8 cellular contexts compared by ENCODE assay signal in the genomic region with DNA sequence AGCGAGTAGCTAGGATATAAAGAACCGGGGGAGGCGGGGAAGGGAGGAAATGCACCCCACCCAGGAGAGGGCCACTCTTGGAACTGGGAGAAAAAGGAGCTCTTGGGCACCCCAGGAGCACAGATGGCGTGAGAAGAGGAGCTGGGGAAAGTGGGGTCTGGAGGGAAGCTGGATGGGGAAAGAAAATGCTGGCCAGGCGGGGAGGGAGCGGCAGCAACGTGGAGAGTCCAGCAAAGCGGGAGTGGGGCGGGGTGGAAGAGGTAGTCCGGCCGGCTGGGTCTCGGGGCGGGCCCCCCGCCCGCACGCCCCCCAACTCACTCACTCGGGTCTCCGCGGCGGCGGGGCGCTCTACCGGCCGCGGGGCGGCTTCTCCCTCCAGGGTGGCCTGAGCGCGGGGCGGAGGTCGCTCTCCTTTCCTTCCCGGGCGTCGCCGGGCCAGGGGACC. TPM values are rescaled to one million over a fixed set of nuclear protein-coding genes. Genes with fewer than 3 reads are reported as not detected.
DNase-seq lines count a peak whose midpoint lies in the region; ATAC-seq and TF ChIP-seq lines count a peak whose summit lies in the region.

No MANE protein-coding gene starts in this region.

- H3K27ac ChIP-seq in 22Rv1: peak overlapping the region; percentile 100
- H3K27ac ChIP-seq in HEK293 (ENCODE audit: extremely low read depth, low read depth, low read length): peak overlapping the region; percentile 100
- peak overlapping the region; percentile 100 for H3K27ac ChIP-seq in left ventricle myocardium inferior (replicated peaks)

- no peak for DNase-seq in activated T-cell treated with anti-CD3 and anti-CD28 coated beads, Interleukin-2, amount 50 U/mL, for 72 hours
- DNase-seq in left ventricle myocardium inferior (peak; percentile 43), retinal pigment epithelial cell (ENCODE audit: low read depth) (no peak), GM10266 (ENCODE audit: extremely low spot score) (no peak)

- peaks cover 8 to 35% of the 10 kb centered on the region in 2 experiments for H3K36me3 ChIP-seq in HEK293 (ENCODE audit: control insufficient read depth in 2 of 2, insufficient read depth in 1 of 2, low read length in 2 of 2)
- peaks cover 28% of the 10 kb centered on the region for H3K36me3 ChIP-seq in left ventricle myocardium inferior

- H3K4me1 ChIP-seq in HEK293 (ENCODE audit: control insufficient read depth, insufficient read depth, low read length) (no peaks in the 10 kb centered on the region), left ventricle myocardium inferior (peaks cover 76% of the 10 kb centered on the region)

- H3K27me3 ChIP-seq in left ventricle myocardium inferior (ENCODE audit: low read depth): no peaks in the 10 kb centered on the region

- H3K36me3 Mint-ChIP-seq in activated T-cell treated with anti-CD3 and anti-CD28 coated beads, Interleukin-2, amount 50 U/mL, for 72 hours (ENCODE audit: insufficient read depth in 2 of 2): peaks cover 8 to 11% of the 10 kb centered on the region in 2 donors

- H3K27me3 Mint-ChIP-seq in activated T-cell treated with anti-CD3 and anti-CD28 coated beads, Interleukin-2, amount 50 U/mL, for 72 hours (ENCODE audit: low read depth): no peaks in the 10 kb centered on the region

- H3K4me3 ChIP-seq in HEK293 (ENCODE audit: low read depth, low read length) (peak overlapping the region; percentile 90), left ventricle myocardium inferior (peak overlapping the region; percentile 100), retinal pigment epithelial cell (ENCODE audit: low read length) (peak overlapping the region; percentile 99)

- TF ChIP-seq CTCF in 22Rv1 (IDR thresholded peaks at IDR 0.05) (no peak), HEK293 (tag by site-specific recombination; IDR thresholded peaks at IDR 0.05) (no peak; the same call in 1 of the 2 replicates), left ventricle myocardium inferior (IDR thresholded peaks at IDR 0.05; ENCODE audit: borderline replicate concordance) (no peak), retinal pigment epithelial cell (conservative IDR thresholded peaks at IDR 0.05; ENCODE audit: low read depth, low read length) (no peak), GM10266 (IDR thresholded peaks at IDR 0.05; ENCODE audit: control insufficient read depth, insufficient read depth, low read depth, missing control alignments) (no peak)

- H3K4me3 Mint-ChIP-seq in activated T-cell treated with anti-CD3 and anti-CD28 coated beads, Interleukin-2, amount 50 U/mL, for 72 hours: peak overlapping the region; percentile 90 to 98

- intact Hi-C loops in left ventricle myocardium inferior (cut with micrococcal nuclease): no loop called here

- H3K4me1 Mint-ChIP-seq in activated T-cell treated with anti-CD3 and anti-CD28 coated beads, Interleukin-2, amount 50 U/mL, for 72 hours (ENCODE audit: low read depth): peaks cover 37% of the 10 kb centered on the region

- no peaks in the 10 kb centered on the region for H3K9me3 ChIP-seq in HEK293 (ENCODE audit: control insufficient read depth, insufficient read depth, low read depth, low read length)
- no peaks in the 10 kb centered on the region for H3K9me3 ChIP-seq in left ventricle myocardium inferior (replicated peaks)

- no peak for ATAC-seq in activated T-cell treated with anti-CD3 and anti-CD28 coated beads, Interleukin-2, amount 50 U/mL, for 72 hours (replicated peaks in 1 of 2)
- ATAC-seq in GM18517 (IDR thresholded peaks at IDR 0.05; ENCODE audit: unreplicated experiment): no peak
- ATAC-seq in GM21381 (IDR thresholded peaks at IDR 0.05; ENCODE audit: unreplicated experiment): no peak

- POLR2A ChIA-PET in HEK293 (lab: Yijun Ruan, JAX): interaction anchor here (0.5 to 8.3 kb wide), 44 partner anchors 8 to 590 kb away, joined by 3 to 214 read pairs (median 5); a partner anchor contains a TSS

- peak overlapping the region; percentile 93 for H3K27ac Mint-ChIP-seq in activated T-cell treated with anti-CD3 and anti-CD28 coated beads, Interleukin-2, amount 50 U/mL, for 72 hours

- CTCF ChIA-PET in HEK293 (lab: Yijun Ruan, JAX): interaction anchor here (0.6 to 5.3 kb wide), 7 partner anchors 9 to 80 kb away, joined by 3 to 33 read pairs (median 5); a partner anchor contains a TSS

- H3K9me3 Mint-ChIP-seq in activated T-cell treated with anti-CD3 and anti-CD28 coated beads, Interleukin-2, amount 50 U/mL, for 72 hours: no peaks in the 10 kb centered on the region

TF ChIP-seq in HEK293, 187 proteins besides CTCF, POLR2A, EP300 and RAD21:
- TF ChIP-seq ZNF544 (tag by site-specific recombination; IDR thresholded peaks at IDR 0.05) (no peak), GLIS2 (tag by site-specific recombination; IDR thresholded peaks at IDR 0.05) (peak; percentile 53), KLF8 (tag by site-specific recombination; IDR thresholded peaks at IDR 0.05) (peak; percentile 41), MZF1 (tag by site-specific recombination; IDR thresholded peaks at IDR 0.05; ENCODE audit: borderline replicate concordance) (peak; percentile 54), KLF7 (tag by site-specific recombination; IDR thresholded peaks at IDR 0.05; ENCODE audit: borderline replicate concordance) (peak; percentile 52; the same call in 1 of the 2 replicates), ZBTB20 (tag by site-specific recombination; IDR thresholded peaks at IDR 0.05) (peak; percentile 42)
- TF ChIP-seq, protein P1, sequence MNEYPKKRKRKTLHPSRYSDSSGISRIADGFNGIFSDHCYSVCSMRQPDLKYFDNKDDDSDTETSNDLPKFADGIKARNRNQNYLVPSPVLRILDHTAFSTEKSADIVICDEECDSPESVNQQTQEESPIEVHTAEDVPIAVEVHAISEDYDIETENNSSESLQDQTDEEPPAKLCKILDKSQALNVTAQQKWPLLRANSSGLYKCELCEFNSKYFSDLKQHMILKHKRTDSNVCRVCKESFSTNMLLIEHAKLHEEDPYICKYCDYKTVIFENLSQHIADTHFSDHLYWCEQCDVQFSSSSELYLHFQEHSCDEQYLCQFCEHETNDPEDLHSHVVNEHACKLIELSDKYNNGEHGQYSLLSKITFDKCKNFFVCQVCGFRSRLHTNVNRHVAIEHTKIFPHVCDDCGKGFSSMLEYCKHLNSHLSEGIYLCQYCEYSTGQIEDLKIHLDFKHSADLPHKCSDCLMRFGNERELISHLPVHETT (tag by site-specific recombination; IDR thresholded peaks at IDR 0.05): peak; percentile 25; the same call in 1 of the 2 replicates
- TF ChIP-seq, protein P2, sequence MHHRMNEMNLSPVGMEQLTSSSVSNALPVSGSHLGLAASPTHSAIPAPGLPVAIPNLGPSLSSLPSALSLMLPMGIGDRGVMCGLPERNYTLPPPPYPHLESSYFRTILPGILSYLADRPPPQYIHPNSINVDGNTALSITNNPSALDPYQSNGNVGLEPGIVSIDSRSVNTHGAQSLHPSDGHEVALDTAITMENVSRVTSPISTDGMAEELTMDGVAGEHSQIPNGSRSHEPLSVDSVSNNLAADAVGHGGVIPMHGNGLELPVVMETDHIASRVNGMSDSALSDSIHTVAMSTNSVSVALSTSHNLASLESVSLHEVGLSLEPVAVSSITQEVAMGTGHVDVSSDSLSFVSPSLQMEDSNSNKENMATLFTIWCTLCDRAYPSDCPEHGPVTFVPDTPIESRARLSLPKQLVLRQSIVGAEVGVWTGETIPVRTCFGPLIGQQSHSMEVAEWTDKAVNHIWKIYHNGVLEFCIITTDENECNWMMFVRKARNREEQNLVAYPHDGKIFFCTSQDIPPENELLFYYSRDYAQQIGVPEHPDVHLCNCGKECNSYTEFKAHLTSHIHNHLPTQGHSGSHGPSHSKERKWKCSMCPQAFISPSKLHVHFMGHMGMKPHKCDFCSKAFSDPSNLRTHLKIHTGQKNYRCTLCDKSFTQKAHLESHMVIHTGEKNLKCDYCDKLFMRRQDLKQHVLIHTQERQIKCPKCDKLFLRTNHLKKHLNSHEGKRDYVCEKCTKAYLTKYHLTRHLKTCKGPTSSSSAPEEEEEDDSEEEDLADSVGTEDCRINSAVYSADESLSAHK (tag by site-specific recombination; IDR thresholded peaks at IDR 0.05): no peak
- TF ChIP-seq, protein P3, sequence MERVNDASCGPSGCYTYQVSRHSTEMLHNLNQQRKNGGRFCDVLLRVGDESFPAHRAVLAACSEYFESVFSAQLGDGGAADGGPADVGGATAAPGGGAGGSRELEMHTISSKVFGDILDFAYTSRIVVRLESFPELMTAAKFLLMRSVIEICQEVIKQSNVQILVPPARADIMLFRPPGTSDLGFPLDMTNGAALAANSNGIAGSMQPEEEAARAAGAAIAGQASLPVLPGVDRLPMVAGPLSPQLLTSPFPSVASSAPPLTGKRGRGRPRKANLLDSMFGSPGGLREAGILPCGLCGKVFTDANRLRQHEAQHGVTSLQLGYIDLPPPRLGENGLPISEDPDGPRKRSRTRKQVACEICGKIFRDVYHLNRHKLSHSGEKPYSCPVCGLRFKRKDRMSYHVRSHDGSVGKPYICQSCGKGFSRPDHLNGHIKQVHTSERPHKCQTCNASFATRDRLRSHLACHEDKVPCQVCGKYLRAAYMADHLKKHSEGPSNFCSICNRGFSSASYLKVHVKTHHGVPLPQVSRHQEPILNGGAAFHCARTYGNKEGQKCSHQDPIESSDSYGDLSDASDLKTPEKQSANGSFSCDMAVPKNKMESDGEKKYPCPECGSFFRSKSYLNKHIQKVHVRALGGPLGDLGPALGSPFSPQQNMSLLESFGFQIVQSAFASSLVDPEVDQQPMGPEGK (tag by site-specific recombination; IDR thresholded peaks at IDR 0.05): peak; percentile 85

RNA-seq across cellular contexts. Expression of a gene that starts 0.5 kb away (rescaled TPM):
- total RNA-seq in activated T-cell treated with anti-CD3 and anti-CD28 coated beads, Interleukin-2, amount 50 U/mL, for 72 hours: 10 to 100 TPM; 32.5 TPM
- total RNA-seq in left ventricle myocardium inferior: 63.6 TPM

RNA-seq across cellular contexts. Expression of a gene that starts 22.4 kb away (rescaled TPM):
- 10 to 100 TPM; 69.2 to 77.4 TPM for total RNA-seq in activated T-cell treated with anti-CD3 and anti-CD28 coated beads, Interleukin-2, amount 50 U/mL, for 72 hours
- total RNA-seq in left ventricle myocardium inferior: 23.9 TPM

RNA-seq across cellular contexts. Expression of a gene that starts 22.8 kb away (rescaled TPM):
- 10 to 100 TPM; 73.3 to 74.9 TPM for total RNA-seq in activated T-cell treated with anti-CD3 and anti-CD28 coated beads, Interleukin-2, amount 50 U/mL, for 72 hours
- total RNA-seq in left ventricle myocardium inferior: 851 TPM

Comparison
In these comparisons a context has a peak if more than half of its experiments do, and no peak if none do; other contexts are left out.
1. RNA of a gene that starts 22.8 kb away (total RNA-seq): 851 TPM in left ventricle myocardium inferior (single experiment); 73.3 to 74.9 TPM in activated T-cell treated with anti-CD3 and anti-CD28 coated beads, Interleukin-2, amount 50 U/mL, for 72 hours; every median in the first group is over 10 times any median in the second.
2. Peak in every context shown above with its lines, with median percentiles within 50 percentile points of each other: H3K27ac ChIP-seq and H3K4me3 ChIP-seq.